9 cellular contexts compared by ENCODE assay signal in the genomic region with DNA sequence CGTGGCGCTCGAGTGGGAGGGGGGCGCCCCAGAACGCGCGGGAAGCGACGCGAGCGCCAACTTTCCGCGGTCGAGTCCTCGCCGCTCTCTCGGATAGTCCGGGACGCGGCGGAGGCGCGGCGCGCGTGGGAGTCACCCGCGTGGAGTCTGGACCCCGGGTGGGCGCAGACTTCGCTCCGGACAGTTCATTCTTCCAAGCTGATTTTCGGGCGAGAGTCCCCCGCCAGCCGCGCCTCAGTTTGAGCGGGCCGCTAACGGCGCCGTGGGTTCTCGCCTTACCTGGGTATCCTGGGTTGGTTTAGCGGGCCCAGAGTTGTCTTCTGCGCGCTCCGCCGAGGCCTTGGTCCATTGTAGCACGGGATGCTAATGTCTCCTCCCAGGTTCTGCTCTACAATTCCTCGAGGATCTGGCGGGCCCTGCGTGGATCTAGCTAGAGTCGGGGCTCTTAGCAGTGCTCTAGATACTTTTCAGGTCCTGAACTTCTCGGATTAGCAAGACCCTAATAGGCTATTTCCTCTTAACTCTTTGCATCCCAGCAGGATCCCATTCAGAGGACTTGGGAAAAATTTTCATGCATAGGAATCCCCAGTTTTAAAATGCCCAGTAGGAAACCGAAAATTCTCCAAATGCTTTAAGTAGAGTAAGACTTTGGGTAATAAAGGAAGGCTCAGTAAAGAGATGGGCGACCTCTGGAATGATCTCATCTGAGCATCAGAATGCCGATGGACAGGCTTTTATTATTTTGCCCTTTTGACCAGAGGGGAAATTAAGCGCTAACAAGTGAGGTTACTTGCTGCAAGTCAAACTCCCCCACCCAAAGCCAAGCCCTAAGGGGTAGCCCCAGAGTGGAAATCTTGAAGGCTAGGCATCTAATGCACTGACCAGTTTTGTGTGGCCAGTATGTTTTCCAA. TPM values are rescaled to one million over a fixed set of nuclear protein-coding genes. Genes with fewer than 3 reads are reported as not detected.
DNase-seq lines count a peak whose midpoint lies in the region; ATAC-seq and TF ChIP-seq lines count a peak whose summit lies in the region.
"Had no signal": no experiment of that assay in that cellular context is flagged by ENCODE, and none has a peak within 500 bp of the region (broad histone marks: within the 10 kb centered on the region; RNA-seq: fewer than 3 reads in every experiment).

No MANE protein-coding gene starts in this region.

- no peaks in the 10 kb centered on the region for H3K9me3 Mint-ChIP-seq in WTC11
- no peaks in the 10 kb centered on the region for H3K9me3 Mint-ChIP-seq in endodermal cell

- H3K27ac Mint-ChIP-seq in WTC11, result peak overlapping the region; percentile 96
- peak overlapping the region; percentile 88 for H3K27ac Mint-ChIP-seq in endodermal cell

- H3K9ac ChIP-seq in endodermal cell (ENCODE audit: extremely low read depth, low read length, poor library complexity, severe bottlenecking), result peak overlapping the region; percentile 49

- intact Hi-C loops in transverse colon (cut with DNase I; ENCODE audit: low total_unique reads), result no loop called here

- H3K27me3 Mint-ChIP-seq in WTC11 (ENCODE audit: low read depth), result peaks cover 6% of the 10 kb centered on the region
- H3K27me3 Mint-ChIP-seq in endodermal cell (ENCODE audit: insufficient read depth), result peaks cover 7% of the 10 kb centered on the region

- H3K36me3 ChIP-seq in endodermal cell (ENCODE audit: control insufficient read depth, insufficient read depth, low read length), result no peaks in the 10 kb centered on the region
- H3K36me3 ChIP-seq in mesodermal cell (ENCODE audit: control insufficient read depth, insufficient read depth, low read length), result peaks cover 7% of the 10 kb centered on the region
- H3K36me3 ChIP-seq in transverse colon, result no peaks in the 10 kb centered on the region

- POLR2A ChIA-PET in WTC11 (lab: Charles Lee), result interaction anchor here (0.6 kb wide), 1 partner anchor 60 kb away, joined by 6 read pairs; no protein-coding TSS in a partner anchor

- ATAC-seq in WTC11, result peak; percentile 49

- CTCF ChIA-PET in WTC11 (lab: Charles Lee), result interaction anchor here (0.6 to 3.2 kb wide), 6 partner anchors 10 to 89 kb away, joined by 3 to 25 read pairs (median 4); no protein-coding TSS in a partner anchor

- no peak for TF ChIP-seq POLR2A in transverse colon (IDR thresholded peaks at IDR 0.05)

- in situ Hi-C loops in transverse colon (cut with MboI; ENCODE audit: low pct_ligation_motif_present in 1 of 4, low pct_unique_long_range_greater_than_20kb in 1 of 4, low sequenced_read_pairs in 3 of 4), result no loop called here

- DNase-seq in NCI-H82 (lab: John Stamatoyannopoulos, UW) (peak; percentile 53), NCI-H82 treated with DMSO at 0.1 percent for 48 hours (lab: John Stamatoyannopoulos, UW; ENCODE audit: unreplicated experiment) (no peak), WTC11 (ENCODE audit: low spot score) (peak; percentile 65), endodermal cell (peak; percentile 88), transverse colon (peak; percentile 10), NCI-H2081 treated with DMSO at 0.1 percent for 48 hours (lab: John Stamatoyannopoulos, UW) (no peak)
- no peak for DNase-seq in effector CD4-positive, alpha-beta T cell

- H3K4me1 ChIP-seq in endodermal cell (ENCODE audit: control insufficient read depth, insufficient read depth, low read length) (peaks cover 10% of the 10 kb centered on the region), mesodermal cell (ENCODE audit: control insufficient read depth, insufficient read depth, low read length, poor library complexity, severe bottlenecking) (no peaks in the 10 kb centered on the region), transverse colon (peaks cover 0 to 20% (median 12%) of the 10 kb centered on the region in 4 donors)

- H3K9me3 ChIP-seq in endodermal cell (ENCODE audit: control insufficient read depth, low read length), result no peaks in the 10 kb centered on the region
- H3K9me3 ChIP-seq in mesodermal cell (ENCODE audit: control insufficient read depth, low read length), result no peaks in the 10 kb centered on the region
- no peaks in the 10 kb centered on the region for H3K9me3 ChIP-seq in transverse colon

- H3K36me3 Mint-ChIP-seq in WTC11 (no peaks in the 10 kb centered on the region), endodermal cell (ENCODE audit: low read depth) (no peaks in the 10 kb centered on the region)

- WGBS in endodermal cell (ENCODE audit: insufficient coverage in 1 of 2, insufficient read length in 1 of 2), 2 experiments, result 2 to 3% methylated on average over 22 to 58 of the region's 58 CpGs
- 1 to 2% methylated on average over 57 to 58 of the region's 58 CpGs for WGBS in mesodermal cell (ENCODE audit: insufficient coverage in 2 of 2), 2 experiments
- WGBS in transverse colon (ENCODE audit: low coverage in 1 of 2), 2 donors, result 5 to 11% methylated on average over 3 to 35 of the region's 58 CpGs

- TF ChIP-seq EP300 in transverse colon (IDR thresholded peaks at IDR 0.05; ENCODE audit: low read depth), result no peak

- no peak for TF ChIP-seq CTCF in WTC11 (IDR thresholded peaks at IDR 0.05)
- TF ChIP-seq CTCF in endodermal cell (conservative IDR thresholded peaks at IDR 0.05), result no peak
- TF ChIP-seq CTCF in transverse colon (IDR thresholded peaks at IDR 0.05), result no peak

- no peaks in the 10 kb centered on the region for H3K27me3 ChIP-seq in endodermal cell (ENCODE audit: control insufficient read depth, insufficient read depth, low read length, poor library complexity, severe bottlenecking)
- peaks cover 95% of the 10 kb centered on the region for H3K27me3 ChIP-seq in transverse colon

- peaks cover 47% of the 10 kb centered on the region for H3K4me1 Mint-ChIP-seq in WTC11
- H3K4me1 Mint-ChIP-seq in endodermal cell, result peaks cover 22% of the 10 kb centered on the region

- H3K27ac ChIP-seq in endodermal cell (ENCODE audit: low read depth, low read length) (peak overlapping the region; percentile 60), mesodermal cell (ENCODE audit: low read depth, low read length, severe bottlenecking) (peak overlapping the region; percentile 74), transverse colon (peak overlapping the region; percentile 81 to 89 (median 86))

- peak overlapping the region; percentile 89 for H3K4me3 Mint-ChIP-seq in WTC11
- H3K4me3 Mint-ChIP-seq in endodermal cell, result peak overlapping the region; percentile 84

- H3K4me3 ChIP-seq in endodermal cell (ENCODE audit: low read length) (peak overlapping the region; percentile 85), mesodermal cell (ENCODE audit: extremely low read depth, insufficient read depth, low read length, poor library complexity, severe bottlenecking) (peak overlapping the region; percentile 93), transverse colon (peak overlapping the region; percentile 37 to 67 (median 46))

TF ChIP-seq in WTC11, 78 proteins besides CTCF, POLR2A, EP300 and RAD21 (continues in another document):
- no peak for TF ChIP-seq ZNF671 (CRISPR knock-in tag; IDR thresholded peaks at IDR 0.05)
- TF ChIP-seq ATF3 (CRISPR knock-in tag; conservative IDR thresholded peaks at IDR 0.05), result no peak
- no peak for TF ChIP-seq ZNF532 (CRISPR knock-in tag; IDR thresholded peaks at IDR 0.05; ENCODE audit: borderline replicate concordance)

RNA-seq across cellular contexts. Expression of gene GJC1, which starts 0.5 kb away (rescaled TPM):
- 102 to 107 TPM (median 104 TPM) in 3 replicates for total RNA-seq in WTC11 (2021)
- total RNA-seq in endodermal cell, result 100 to 1,000 TPM in 1 of 2 donors, 10 to 100 TPM in 1; 81.9 to 108 TPM
- polyA plus RNA-seq in endodermal cell (2013, experiment 1 of 2), result 55.9 TPM
- 55.1 TPM for polyA plus RNA-seq in endodermal cell (2013, experiment 2 of 2)
- 49.1 TPM for polyA plus RNA-seq in mesodermal cell (2013, experiment 1 of 2)
- polyA plus RNA-seq in mesodermal cell (2013, experiment 2 of 2), result 41.5 TPM
- total RNA-seq in transverse colon, result 10 to 100 TPM; 12.0 to 18.7 (median 14.7) TPM

RNA-seq across cellular contexts. Expression of gene HIGD1B, which starts 17.1 kb away (rescaled TPM):
- total RNA-seq in WTC11 (2021), result not detected in 3 replicates
- total RNA-seq in endodermal cell, result not detected
- polyA plus RNA-seq in endodermal cell (2013, experiment 1 of 2), result not detected
- not detected for polyA plus RNA-seq in endodermal cell (2013, experiment 2 of 2)
- polyA plus RNA-seq in mesodermal cell (2013, experiment 1 of 2), result not detected
- polyA plus RNA-seq in mesodermal cell (2013, experiment 2 of 2), result not detected
- total RNA-seq in transverse colon, result under 1 TPM in 1 of 4 donors, not detected in 3; 0.96 TPM
- total RNA-seq: dermis microvascular lymphatic vessel endothelial cell had no signal

Comparison
In these comparisons a context has a peak if more than half of its experiments do, and no peak if none do; other contexts are left out.
1. DNase-seq: peak in NCI-H82 (single experiment), WTC11 (single experiment), endodermal cell (single experiment) and transverse colon (single experiment); none in NCI-H82 treated with DMSO at 0.1 percent for 48 hours (single experiment), NCI-H2081 treated with DMSO at 0.1 percent for 48 hours (single experiment) and effector CD4-positive, alpha-beta T cell (single experiment).
2. Peak in every context shown above with its lines, with median percentiles within 50 percentile points of each other: H3K27ac ChIP-seq and H3K4me3 ChIP-seq.